Comparison of ENCODE assay signal across 1 cellular context in genomic region chr6:147078602-147079001, GRCh38.
TF ChIP-seq lines count a peak whose summit lies in the region.

No MANE protein-coding gene starts in this region.

TF ChIP-seq in GM23338, 12 proteins besides CTCF, POLR2A, EP300 and RAD21 (continued from another document):
- TF ChIP-seq ZNF462 (CRISPR knock-in tag; IDR thresholded peaks at IDR 0.05) (no peak), ZNF331 (CRISPR knock-in tag; IDR thresholded peaks at IDR 0.05; ENCODE audit: low read depth) (no peak), REST (IDR thresholded peaks at IDR 0.05; ENCODE audit: unreplicated experiment) (no peak), ETS1 (IDR thresholded peaks at IDR 0.05) (no peak), ZNF114 (CRISPR knock-in tag; IDR thresholded peaks at IDR 0.05) (no peak), STAT1 (IDR thresholded peaks at IDR 0.05; ENCODE audit: unreplicated experiment) (no peak), EZH2 (IDR thresholded peaks at IDR 0.05; ENCODE audit: low read depth, unreplicated experiment) (no peak), JUNB (IDR thresholded peaks at IDR 0.05; ENCODE audit: unreplicated experiment) (no peak), CREB1 (CRISPR knock-in tag; IDR thresholded peaks at IDR 0.05; ENCODE audit: low read depth) (no peak), NANOG (IDR thresholded peaks at IDR 0.05; ENCODE audit: borderline replicate concordance) (no peak)
